Comparison of ENCODE assay signal across 8 cellular contexts in genomic region chr17:75848523-75849303, GRCh38. TPM values are rescaled to one million over a fixed set of nuclear protein-coding genes. Genes with fewer than 3 reads are reported as not detected.
A peak's percentile ranks its signal among the peaks of the same experiment; 100 is the strongest.
DNase-seq lines count a peak whose midpoint lies in the region; TF ChIP-seq lines count a peak whose summit lies in the region.

No MANE protein-coding gene starts in this region.

- peaks cover 70% of the 10 kb centered on the region for H3K36me3 ChIP-seq in mesodermal cell (ENCODE audit: control insufficient read depth, insufficient read depth, low read length)

- no peaks in the 10 kb centered on the region for H3K27me3 Mint-ChIP-seq in activated CD4-positive, alpha-beta T cell treated with anti-CD3 and anti-CD28 coated beads, Interleukin-2, amount 10 ng/mL, durations not matched to agents 24 days and 14 days
- H3K27me3 Mint-ChIP-seq in dendritic cell treated with granulocyte-macrophage colony-stimulating factor and Interleukin-4, amounts not matched to agents 40 ng/mL and 50 ng/mL, for 4 days = no peaks in the 10 kb centered on the region

- no peaks in the 10 kb centered on the region for H3K9me3 Mint-ChIP-seq in activated CD4-positive, alpha-beta T cell treated with anti-CD3 and anti-CD28 coated beads, Interleukin-2, amount 10 ng/mL, durations not matched to agents 24 days and 14 days
- H3K9me3 Mint-ChIP-seq in dendritic cell treated with granulocyte-macrophage colony-stimulating factor and Interleukin-4, amounts not matched to agents 40 ng/mL and 50 ng/mL, for 4 days = no peaks in the 10 kb centered on the region

- H3K4me3 ChIP-seq in GM12865 (ENCODE audit: low read depth, low read length) = no peak overlapping the region
- no peak overlapping the region for H3K4me3 ChIP-seq in mesodermal cell (ENCODE audit: extremely low read depth, insufficient read depth, low read length, poor library complexity, severe bottlenecking)

- H3K4me3 Mint-ChIP-seq in activated CD4-positive, alpha-beta T cell treated with anti-CD3 and anti-CD28 coated beads, Interleukin-2, amount 10 ng/mL, durations not matched to agents 24 days and 14 days = no peak overlapping the region
- no peak overlapping the region for H3K4me3 Mint-ChIP-seq in dendritic cell treated with granulocyte-macrophage colony-stimulating factor and Interleukin-4, amounts not matched to agents 40 ng/mL and 50 ng/mL, for 4 days

- H3K27ac ChIP-seq in mesodermal cell (ENCODE audit: low read depth, low read length, severe bottlenecking) = peak overlapping the region; percentile 62

- H3K27ac Mint-ChIP-seq in activated CD4-positive, alpha-beta T cell treated with anti-CD3 and anti-CD28 coated beads, Interleukin-2, amount 10 ng/mL, durations not matched to agents 24 days and 14 days = peak overlapping the region; percentile 47
- peak overlapping the region; percentile 90 for H3K27ac Mint-ChIP-seq in dendritic cell treated with granulocyte-macrophage colony-stimulating factor and Interleukin-4, amounts not matched to agents 40 ng/mL and 50 ng/mL, for 4 days

- WGBS in mesodermal cell (ENCODE audit: insufficient coverage in 2 of 2), 2 experiments = 54 to 57% methylated on average over 15 to 16 of the region's 16 CpGs

- intact Hi-C loops in activated CD4-positive, alpha-beta T cell treated with anti-CD3 and anti-CD28 coated beads, Interleukin-2, amount 10 ng/mL, durations not matched to agents 24 days and 14 days (cut with micrococcal nuclease) = no loop called here
- intact Hi-C loops in dendritic cell treated with granulocyte-macrophage colony-stimulating factor and Interleukin-4, amounts not matched to agents 40 ng/mL and 50 ng/mL, for 4 days (cut with micrococcal nuclease) = no loop called here

- peaks cover 29% of the 10 kb centered on the region for H3K36me3 Mint-ChIP-seq in activated CD4-positive, alpha-beta T cell treated with anti-CD3 and anti-CD28 coated beads, Interleukin-2, amount 10 ng/mL, durations not matched to agents 24 days and 14 days (ENCODE audit: low read depth)
- H3K36me3 Mint-ChIP-seq in dendritic cell treated with granulocyte-macrophage colony-stimulating factor and Interleukin-4, amounts not matched to agents 40 ng/mL and 50 ng/mL, for 4 days (ENCODE audit: low read depth) = peaks cover 92% of the 10 kb centered on the region

- peaks cover 34% of the 10 kb centered on the region for H3K4me1 ChIP-seq in mesodermal cell (ENCODE audit: control insufficient read depth, insufficient read depth, low read length, poor library complexity, severe bottlenecking)

- H3K4me1 Mint-ChIP-seq in activated CD4-positive, alpha-beta T cell treated with anti-CD3 and anti-CD28 coated beads, Interleukin-2, amount 10 ng/mL, durations not matched to agents 24 days and 14 days = peaks cover 20% of the 10 kb centered on the region
- H3K4me1 Mint-ChIP-seq in dendritic cell treated with granulocyte-macrophage colony-stimulating factor and Interleukin-4, amounts not matched to agents 40 ng/mL and 50 ng/mL, for 4 days (ENCODE audit: low read depth) = peaks cover 61% of the 10 kb centered on the region

- no peaks in the 10 kb centered on the region for H3K9me3 ChIP-seq in mesodermal cell (ENCODE audit: control insufficient read depth, low read length)

- TF ChIP-seq CTCF in GM12865 (IDR thresholded peaks at IDR 0.05; ENCODE audit: insufficient read depth, low read depth, low read length, missing control alignments) = peak; percentile 77

- DNase-seq in GM12865 (ENCODE audit: low read depth) = peak; percentile 80
- DNase-seq in NCI-H2196 treated with DMSO at 0.1 percent for 48 hours (lab: John Stamatoyannopoulos, UW; ENCODE audit: unreplicated experiment) = peak; percentile 63
- peak; percentile 94 for DNase-seq in activated CD4-positive, alpha-beta T cell treated with anti-CD3 and anti-CD28 coated beads, Interleukin-2, amount 10 ng/mL, durations not matched to agents 24 days and 14 days
- DNase-seq in stimulated activated CD8-positive, alpha-beta memory T cell treated with anti-CD3 and anti-CD28 coated beads, Interleukin-7, amount 100 ng/mL, for 1 hour (ENCODE audit: low read depth in 2 of 2) = peak; percentile 53 to 77
- no peak for DNase-seq in NCI-H226
- DNase-seq in cortex of kidney (lab: John Stamatoyannopoulos, UW) = no peak

RNA-seq across cellular contexts. Expression of gene UNC13D, which starts 4.5 kb away (rescaled TPM):
- 158 and 161 TPM in 2 replicates for total RNA-seq in activated CD4-positive, alpha-beta T cell treated with anti-CD3 and anti-CD28 coated beads, Interleukin-2, amount 10 ng/mL, durations not matched to agents 24 days and 14 days
- 1.6 TPM for polyA plus RNA-seq in mesodermal cell (2013, experiment 1 of 2)
- polyA plus RNA-seq in mesodermal cell (2013, experiment 2 of 2) = 1.2 TPM

RNA-seq across cellular contexts. Expression of gene WBP2, which starts 6.4 kb away (rescaled TPM):
- 68.9 and 70.0 TPM in 2 replicates for total RNA-seq in activated CD4-positive, alpha-beta T cell treated with anti-CD3 and anti-CD28 coated beads, Interleukin-2, amount 10 ng/mL, durations not matched to agents 24 days and 14 days
- polyA plus RNA-seq in mesodermal cell (2013, experiment 1 of 2) = 129 TPM
- 107 TPM for polyA plus RNA-seq in mesodermal cell (2013, experiment 2 of 2)

RNA-seq across cellular contexts. Expression of gene TRIM47, which starts 29.7 kb away (rescaled TPM):
- 25.2 and 33.2 TPM in 2 replicates for total RNA-seq in activated CD4-positive, alpha-beta T cell treated with anti-CD3 and anti-CD28 coated beads, Interleukin-2, amount 10 ng/mL, durations not matched to agents 24 days and 14 days
- polyA plus RNA-seq in mesodermal cell (2013, experiment 1 of 2) = 26.5 TPM
- polyA plus RNA-seq in mesodermal cell (2013, experiment 2 of 2) = 18.2 TPM

RNA-seq across cellular contexts. Expression of gene TRIM65, which starts 48.0 kb away (rescaled TPM):
- total RNA-seq in activated CD4-positive, alpha-beta T cell treated with anti-CD3 and anti-CD28 coated beads, Interleukin-2, amount 10 ng/mL, durations not matched to agents 24 days and 14 days = 47.6 and 48.1 TPM in 2 replicates
- polyA plus RNA-seq in mesodermal cell (2013, experiment 1 of 2) = 21.3 TPM
- polyA plus RNA-seq in mesodermal cell (2013, experiment 2 of 2) = 20.0 TPM

RNA-seq across cellular contexts. Expression of gene MRPL38, which starts 56.0 kb away (rescaled TPM):
- 151 and 157 TPM in 2 replicates for total RNA-seq in activated CD4-positive, alpha-beta T cell treated with anti-CD3 and anti-CD28 coated beads, Interleukin-2, amount 10 ng/mL, durations not matched to agents 24 days and 14 days
- 51.2 TPM for polyA plus RNA-seq in mesodermal cell (2013, experiment 1 of 2)
- polyA plus RNA-seq in mesodermal cell (2013, experiment 2 of 2) = 46.2 TPM

Comparison
In these comparisons a context has a peak if more than half of its experiments do, and no peak if none do; other contexts are left out.
1. DNase-seq: peak in GM12865 (single experiment), NCI-H2196 treated with DMSO at 0.1 percent for 48 hours (single experiment), activated CD4-positive, alpha-beta T cell treated with anti-CD3 and anti-CD28 coated beads, Interleukin-2, amount 10 ng/mL, durations not matched to agents 24 days and 14 days (single experiment) and stimulated activated CD8-positive, alpha-beta memory T cell treated with anti-CD3 and anti-CD28 coated beads, Interleukin-7, amount 100 ng/mL, for 1 hour (2 of 2); none in NCI-H226 (single experiment) and cortex of kidney (single experiment).